12 cellular contexts compared by ENCODE assay signal in the genomic region with DNA sequence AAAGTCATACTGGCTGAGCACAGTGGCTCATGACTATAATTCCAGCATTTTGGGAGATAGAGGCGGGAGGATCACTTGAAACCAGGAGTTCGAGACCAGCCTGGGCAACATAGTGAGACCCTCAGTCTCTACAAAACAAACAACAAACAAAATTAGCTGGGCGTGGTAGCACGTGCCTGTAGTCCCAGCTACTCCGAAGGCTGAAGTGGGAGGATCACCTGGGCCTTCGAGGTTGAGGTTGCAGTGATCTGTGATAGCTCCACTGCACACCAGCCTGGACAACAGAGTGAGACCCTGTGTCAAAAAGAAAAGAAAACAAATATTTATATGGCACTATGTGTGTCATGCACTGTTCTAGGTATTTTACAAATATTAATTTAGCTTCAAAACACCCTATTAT.
A peak's percentile ranks its signal among the peaks of the same experiment; 100 is the strongest.
DNase-seq lines count a peak whose midpoint lies in the region; ATAC-seq and TF ChIP-seq lines count a peak whose summit lies in the region.
"Had no signal": no experiment of that assay in that cellular context is flagged by ENCODE, and none has a peak within 500 bp of the region (broad histone marks: within the 10 kb centered on the region; RNA-seq: fewer than 3 reads in every experiment).

No MANE protein-coding gene starts in this region.

- no peak overlapping the region for H3K9ac ChIP-seq in PC-3 (ENCODE audit: low read length)

- DNase-seq in WTC11 (ENCODE audit: low spot score): no peak
- no peak for DNase-seq in progenitor cell of endocrine pancreas (ENCODE audit: low spot score, unreplicated experiment)
- no peak for DNase-seq in mucosa of gallbladder (ENCODE audit: low spot score)
- DNase-seq in PC-3: no peak
- DNase-seq in sigmoid colon: no peak
- DNase-seq: C1 segment of cervical spinal cord; Caco-2; CD4-positive, alpha-beta memory T cell; DMS153; DND-41; HCEC 1CT had no signal

- TF ChIP-seq POLR2A in sigmoid colon (IDR thresholded peaks at IDR 0.05): no peak

- H3K27me3 ChIP-seq in PC-3 (ENCODE audit: low read length) (no peaks in the 10 kb centered on the region), sigmoid colon (no peaks in the 10 kb centered on the region)

- no peak for TF ChIP-seq EP300 in sigmoid colon (IDR thresholded peaks at IDR 0.05)

- no peak overlapping the region for H3K4me3 ChIP-seq in HEK293 (ENCODE audit: low read depth, low read length)
- no peak overlapping the region for H3K4me3 ChIP-seq in PC-3 (ENCODE audit: low read length)
- H3K4me3 ChIP-seq in sigmoid colon: no peak overlapping the region

- no peaks in the 10 kb centered on the region for H4K20me1 ChIP-seq in PC-3 (ENCODE audit: low read length)

- no peak overlapping the region for H3K4me2 ChIP-seq in PC-3 (ENCODE audit: low read length)

- 0 out of 2 replicates have a peak, but pooled peaks cover 5% of the 10 kb centered on the region for H3K79me2 ChIP-seq in PC-3 (ENCODE audit: low read length)

- intact Hi-C loops in PC-3 (cut with micrococcal nuclease) (no loop called here), sigmoid colon (cut with DNase I) (loop anchor here (5.0 kb wide), 1 partner anchor 73 kb away; no protein-coding TSS in a partner anchor)

- H3K36me3 ChIP-seq in HEK293 (ENCODE audit: control insufficient read depth in 2 of 2, insufficient read depth in 1 of 2, low read length in 2 of 2): no peaks in the 10 kb centered on the region
- H3K36me3 ChIP-seq in PC-3 (ENCODE audit: low read depth, low read length): no peaks in the 10 kb centered on the region
- no peaks in the 10 kb centered on the region for H3K36me3 ChIP-seq in sigmoid colon

- no peak overlapping the region for H2AFZ ChIP-seq in PC-3 (ENCODE audit: low read length)

- no peaks in the 10 kb centered on the region for H3K9me3 Mint-ChIP-seq in WTC11
- no peaks in the 10 kb centered on the region for H3K9me3 Mint-ChIP-seq in progenitor cell of endocrine pancreas (ENCODE audit: low read depth)
- H3K9me3 Mint-ChIP-seq: CD4-positive, alpha-beta memory T cell had no signal

- POLR2A ChIA-PET in HEK293 (lab: Yijun Ruan, JAX): no interaction called here
- POLR2A ChIA-PET in WTC11 (lab: Charles Lee): no interaction called here
- POLR2A ChIA-PET in PC-3 (lab: Charles Lee; ENCODE audit: unreplicated experiment): no interaction called here

- WGBS in sigmoid colon, 2 donors: 60 to 86% methylated on average over 6 of the region's 6 CpGs

- H3K9me3 ChIP-seq in HEK293 (ENCODE audit: control insufficient read depth, insufficient read depth, low read depth, low read length): no peaks in the 10 kb centered on the region
- no peaks in the 10 kb centered on the region for H3K9me3 ChIP-seq in PC-3 (ENCODE audit: low read length)
- H3K9me3 ChIP-seq in sigmoid colon: no peaks in the 10 kb centered on the region
- H3K9me3 ChIP-seq: Caco-2 had no signal

- H3K4me1 ChIP-seq in HEK293 (ENCODE audit: control insufficient read depth, insufficient read depth, low read length): peaks cover 6% of the 10 kb centered on the region; the same call in 1 of the 2 replicates
- H3K4me1 ChIP-seq in PC-3 (ENCODE audit: insufficient read depth, low read length): peaks cover 2% of the 10 kb centered on the region
- H3K4me1 ChIP-seq in sigmoid colon: peaks cover 0 to 26% (median 10%) of the 10 kb centered on the region in 4 donors

- H3K27me3 Mint-ChIP-seq in WTC11 (ENCODE audit: low read depth) (no peaks in the 10 kb centered on the region), progenitor cell of endocrine pancreas (no peaks in the 10 kb centered on the region)
- H3K27me3 Mint-ChIP-seq: CD4-positive, alpha-beta memory T cell had no signal

- peaks cover 4% of the 10 kb centered on the region; the same call in 1 of the 2 replicates for H3K36me3 Mint-ChIP-seq in WTC11
- peaks cover 7% of the 10 kb centered on the region for H3K36me3 Mint-ChIP-seq in progenitor cell of endocrine pancreas (ENCODE audit: insufficient read depth)
- H3K36me3 Mint-ChIP-seq: CD4-positive, alpha-beta memory T cell had no signal

- no peaks in the 10 kb centered on the region for H3K9me2 ChIP-seq in PC-3 (replicated peaks; ENCODE audit: low read length)

- H3K4me3 Mint-ChIP-seq in WTC11 (no peak overlapping the region), progenitor cell of endocrine pancreas (ENCODE audit: low read depth) (no peak overlapping the region)
- H3K4me3 Mint-ChIP-seq: CD4-positive, alpha-beta memory T cell had no signal

- TF ChIP-seq CTCF in HEK293 (tag by site-specific recombination; IDR thresholded peaks at IDR 0.05): no peak
- no peak for TF ChIP-seq CTCF in WTC11 (IDR thresholded peaks at IDR 0.05)
- no peak for TF ChIP-seq CTCF in progenitor cell of endocrine pancreas (IDR thresholded peaks at IDR 0.05; ENCODE audit: unreplicated experiment)
- no peak for TF ChIP-seq CTCF in PC-3 (conservative IDR thresholded peaks at IDR 0.05; ENCODE audit: low read depth, low read length)
- TF ChIP-seq CTCF in sigmoid colon (IDR thresholded peaks at IDR 0.05): no peak

- ATAC-seq in WTC11: no peak
- ATAC-seq in PC-3: no peak

- CTCF ChIA-PET in HEK293 (lab: Yijun Ruan, JAX): no interaction called here
- CTCF ChIA-PET in WTC11 (lab: Charles Lee): interaction anchor here (0.7 to 1.0 kb wide), 2 partner anchors 53 to 94 kb away, joined by 3 read pairs; a partner anchor contains a TSS
- CTCF ChIA-PET in PC-3 (lab: Charles Lee): no interaction called here

- peaks cover 69% of the 10 kb centered on the region for H3K4me1 Mint-ChIP-seq in WTC11
- H3K4me1 Mint-ChIP-seq in progenitor cell of endocrine pancreas (ENCODE audit: low read depth): peaks cover 38% of the 10 kb centered on the region
- H3K4me1 Mint-ChIP-seq: CD4-positive, alpha-beta memory T cell had no signal

- BruUV-seq in PC-3 (replicated peaks; lab: Mats Ljungman, UMichigan): no TSS peak

- H3K27ac ChIP-seq in HEK293 (ENCODE audit: extremely low read depth, low read depth, low read length): no peak overlapping the region
- no peak overlapping the region for H3K27ac ChIP-seq in PC-3 (ENCODE audit: low read length)
- no peak overlapping the region for H3K27ac ChIP-seq in sigmoid colon

- H3K27ac Mint-ChIP-seq in WTC11: peak overlapping the region; percentile 79; the same call in 1 of the 2 replicates
- H3K27ac Mint-ChIP-seq in progenitor cell of endocrine pancreas: peak overlapping the region; percentile 13
- H3K27ac Mint-ChIP-seq: CD4-positive, alpha-beta memory T cell had no signal

- H3F3A ChIP-seq in PC-3 (ENCODE audit: low read length, unreplicated experiment): no peaks in the 10 kb centered on the region

TF ChIP-seq in HEK293, 187 proteins besides CTCF, POLR2A, EP300 and RAD21:
- TF ChIP-seq ZNF121 (tag by site-specific recombination; IDR thresholded peaks at IDR 0.05) (peak; percentile 97), ZNF843 (tag by site-specific recombination; IDR thresholded peaks at IDR 0.05) (no peak), ZIC2 (tag by site-specific recombination; IDR thresholded peaks at IDR 0.05) (no peak), ZNF112 (tag by site-specific recombination; IDR thresholded peaks at IDR 0.05) (no peak)
- TF ChIP-seq, protein P1, sequence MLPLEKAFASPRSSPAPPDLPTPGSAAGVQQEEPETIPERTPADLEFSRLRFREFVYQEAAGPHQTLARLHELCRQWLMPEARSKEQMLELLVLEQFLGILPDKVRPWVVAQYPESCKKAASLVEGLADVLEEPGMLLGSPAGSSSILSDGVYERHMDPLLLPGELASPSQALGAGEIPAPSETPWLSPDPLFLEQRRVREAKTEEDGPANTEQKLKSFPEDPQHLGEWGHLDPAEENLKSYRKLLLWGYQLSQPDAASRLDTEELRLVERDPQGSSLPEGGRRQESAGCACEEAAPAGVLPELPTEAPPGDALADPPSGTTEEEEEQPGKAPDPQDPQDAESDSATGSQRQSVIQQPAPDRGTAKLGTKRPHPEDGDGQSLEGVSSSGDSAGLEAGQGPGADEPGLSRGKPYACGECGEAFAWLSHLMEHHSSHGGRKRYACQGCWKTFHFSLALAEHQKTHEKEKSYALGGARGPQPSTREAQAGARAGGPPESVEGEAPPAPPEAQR (tag by site-specific recombination; IDR thresholded peaks at IDR 0.05): no peak

TF ChIP-seq in WTC11, 78 proteins besides CTCF, POLR2A, EP300 and RAD21:
- TF ChIP-seq GTF2I (CRISPR knock-in tag; conservative IDR thresholded peaks at IDR 0.05) (no peak), ZNF121 (CRISPR knock-in tag; IDR thresholded peaks at IDR 0.05) (peak; percentile 97)
